Comparison of ENCODE assay signal across 8 cellular contexts in genomic region chr3:72847751-72848702, GRCh38. TPM values are rescaled to one million over a fixed set of nuclear protein-coding genes. Genes with fewer than 3 reads are reported as not detected.
DNase-seq lines count a peak whose midpoint lies in the region; ATAC-seq and TF ChIP-seq lines count a peak whose summit lies in the region.

SHQ1 (minus strand) TSS chr3:72848445; CDS start chr3:72848340, 105 bp downstream.

- no peak for TF ChIP-seq CTCF in C4-2B (conservative IDR thresholded peaks at IDR 0.05)

- H3K27ac ChIP-seq in C4-2B = peak within 1 kb of the TSS; percentile 67

- ATAC-seq in GM19328 (IDR thresholded peaks at IDR 0.05; ENCODE audit: unreplicated experiment) = peak; percentile 92
- ATAC-seq in HG03469 (IDR thresholded peaks at IDR 0.05; ENCODE audit: unreplicated experiment) = peak; percentile 72
- ATAC-seq in left lobe of liver = peak; percentile 98

- DNase-seq in NCI-H748 treated with DMSO at 0.1 percent for 48 hours (lab: John Stamatoyannopoulos, UW) (peak; percentile 63), dermis blood vessel endothelial cell (peak; percentile 95), left lobe of liver (ENCODE audit: low spot score) (peak; percentile 97)
- peak; percentile 93 for DNase-seq in activated CD4-positive, alpha-beta T cell treated with anti-CD3 and anti-CD28 coated beads, Interleukin-2, amount 50 U/mL, for 1 hour
- DNase-seq in stimulated activated CD4-positive, alpha-beta T cell treated with anti-CD3 and anti-CD28 coated beads, Interleukin-2, amount 100 ng/mL, for 24 hours = peak; percentile 96 to 97

RNA-seq across cellular contexts. Expression of gene SHQ1, which starts in this region (rescaled TPM):
- total RNA-seq in dermis blood vessel endothelial cell (19.6 and 22.7 TPM in 2 replicates), left lobe of liver (8.7 TPM)

Comparison
In these comparisons a context has a peak if more than half of its experiments do, and no peak if none do; other contexts are left out.
1. Peak in every context shown above with its lines: DNase-seq, ATAC-seq and H3K27ac ChIP-seq.